Comparison of ENCODE assay signal across 16 cellular contexts in genomic region chr5:145161384-145161783, GRCh38.
"Had no signal": no experiment of that assay in that cellular context is flagged by ENCODE, and none has a peak within 500 bp of the region (broad histone marks: within the 10 kb centered on the region; RNA-seq: fewer than 3 reads in every experiment).

No MANE protein-coding gene starts in this region.

- H3K36me3 ChIP-seq: heart left ventricle, pancreas, stomach, thoracic aorta, transverse colon had no signal

- ATAC-seq: esophagus mucosa, heart left ventricle, left lobe of liver, natural killer cell, pancreas, right cardiac atrium had no signal

- H3K9me3 ChIP-seq: heart left ventricle, pancreas, stomach, thoracic aorta, transverse colon had no signal

- H3K27me3 ChIP-seq: heart left ventricle, pancreas, stomach, transverse colon had no signal

- H3K4me3 ChIP-seq: heart left ventricle, pancreas, stomach, thoracic aorta, transverse colon had no signal

- H3K27ac ChIP-seq: heart left ventricle, pancreas, stomach, thoracic aorta, transverse colon had no signal

- H3K4me1 ChIP-seq: heart left ventricle, stomach, transverse colon had no signal

- DNase-seq: effector memory CD4-positive, alpha-beta T cell; heart left ventricle; hippocampal formation; mammary epithelial cell; natural killer cell; occipital lobe; pancreas; right cardiac atrium; stimulated activated CD4-positive, alpha-beta T cell treated with anti-CD3 and anti-CD28 coated beads, Interleukin-1b, Interleukin-23, amount 100 ng/mL, for 48 hours; stimulated activated naive CD4-positive, alpha-beta T cell; stomach; substantia nigra; transverse colon had no signal
